8 cellular contexts compared by ENCODE assay signal in genomic region chr19:19224852-19225494, GRCh38. TPM values are rescaled to one million over a fixed set of nuclear protein-coding genes. Genes with fewer than 3 reads are reported as not detected.
DNase-seq lines count a peak whose midpoint lies in the region; ATAC-seq and TF ChIP-seq lines count a peak whose summit lies in the region.

No MANE protein-coding gene starts in this region.

- no peaks in the 10 kb centered on the region for H3K36me3 Mint-ChIP-seq in CD4-positive, CD25-positive, alpha-beta regulatory T cell
- no peaks in the 10 kb centered on the region for H3K36me3 Mint-ChIP-seq in type B pancreatic cell

- H3F3A ChIP-seq in PC-3 (ENCODE audit: low read length, unreplicated experiment), result no peaks in the 10 kb centered on the region

- H4K20me1 ChIP-seq in PC-3 (ENCODE audit: low read length), result no peaks in the 10 kb centered on the region

- no peak overlapping the region for H3K4me3 ChIP-seq in CD4-positive, CD25-positive, alpha-beta regulatory T cell (ENCODE audit: low read depth, low read length)
- peak overlapping the region; percentile 52; the same call in 1 of the 2 replicates for H3K4me3 ChIP-seq in PC-3 (ENCODE audit: low read length)
- peak overlapping the region; percentile 24 for H3K4me3 ChIP-seq in parathyroid adenoma (ENCODE audit: low read depth, low read length)

- H3K27me3 ChIP-seq in CD4-positive, CD25-positive, alpha-beta regulatory T cell (ENCODE audit: control insufficient read depth, insufficient read depth, low read length), result peaks cover 3% of the 10 kb centered on the region
- H3K27me3 ChIP-seq in PC-3 (ENCODE audit: low read length), result 0 out of 2 replicates have a peak, but pooled peaks cover 4% of the 10 kb centered on the region
- H3K27me3 ChIP-seq in foreskin keratinocyte, result peaks cover 22% of the 10 kb centered on the region
- no peaks in the 10 kb centered on the region for H3K27me3 ChIP-seq in parathyroid adenoma (ENCODE audit: control insufficient read depth, insufficient read depth, low read length)

- H3K79me2 ChIP-seq in PC-3 (ENCODE audit: low read length), result no peaks in the 10 kb centered on the region
- H3K79me2 ChIP-seq in parathyroid adenoma, result no peaks in the 10 kb centered on the region

- peaks cover 0 to 2% (median 0%) of the 10 kb centered on the region in 7 donors for H3K9me3 Mint-ChIP-seq in CD4-positive, CD25-positive, alpha-beta regulatory T cell
- H3K9me3 Mint-ChIP-seq in type B pancreatic cell, result no peaks in the 10 kb centered on the region

- POLR2A ChIA-PET in PC-3 (lab: Charles Lee; ENCODE audit: unreplicated experiment), result no interaction called here

- TF ChIP-seq CTCF in PC-3 (conservative IDR thresholded peaks at IDR 0.05; ENCODE audit: low read depth, low read length) (peak; percentile 70), foreskin keratinocyte (conservative IDR thresholded peaks at IDR 0.05) (peak; percentile 83), parathyroid adenoma (IDR thresholded peaks at IDR 0.05) (peak; percentile 72), type B pancreatic cell (conservative IDR thresholded peaks at IDR 0.05) (peak; percentile 74)

- peak; percentile 85 to 88 for ATAC-seq in CD4-positive, CD25-positive, alpha-beta regulatory T cell (ENCODE audit: low read depth in 2 of 2)
- ATAC-seq in HG03045 (IDR thresholded peaks at IDR 0.05; ENCODE audit: unreplicated experiment) (peak; percentile 55), PC-3 (peak; percentile 87), foreskin keratinocyte (peak; percentile 72), HG02610 (IDR thresholded peaks at IDR 0.05; ENCODE audit: unreplicated experiment) (no peak)

- intact Hi-C loops in PC-3 (cut with micrococcal nuclease), result no loop called here

- CTCF ChIA-PET in PC-3 (lab: Charles Lee), result no interaction called here

- BruUV-seq in PC-3 (replicated peaks; lab: Mats Ljungman, UMichigan), result no TSS peak

- peaks cover 13% of the 10 kb centered on the region for H3K4me1 ChIP-seq in CD4-positive, CD25-positive, alpha-beta regulatory T cell (ENCODE audit: control insufficient read depth, insufficient read depth, low read length, poor library complexity, severe bottlenecking)
- H3K4me1 ChIP-seq in PC-3 (ENCODE audit: insufficient read depth, low read length) (no peaks in the 10 kb centered on the region; the same call in 1 of the 2 replicates), foreskin keratinocyte (no peaks in the 10 kb centered on the region), parathyroid adenoma (peaks cover 6% of the 10 kb centered on the region)

- H2AFZ ChIP-seq in PC-3 (ENCODE audit: low read length), result peak overlapping the region; percentile 71
- H2AFZ ChIP-seq in parathyroid adenoma, result peak overlapping the region; percentile 85

- H3K27me3 Mint-ChIP-seq in CD4-positive, CD25-positive, alpha-beta regulatory T cell, result peaks cover 29% of the 10 kb centered on the region
- peaks cover 53% of the 10 kb centered on the region for H3K27me3 Mint-ChIP-seq in type B pancreatic cell

- H3K4me1 Mint-ChIP-seq in CD4-positive, CD25-positive, alpha-beta regulatory T cell, result peaks cover 0 to 4% (median 0%) of the 10 kb centered on the region in 4 donors
- H3K4me1 Mint-ChIP-seq in type B pancreatic cell (ENCODE audit: unreplicated experiment), result no peaks in the 10 kb centered on the region

- H3K27ac ChIP-seq in CD4-positive, CD25-positive, alpha-beta regulatory T cell (ENCODE audit: insufficient read depth, low read length, poor library complexity, severe bottlenecking), result no peak overlapping the region
- H3K27ac ChIP-seq in PC-3 (ENCODE audit: low read length) (no peak overlapping the region), foreskin keratinocyte (no peak overlapping the region), parathyroid adenoma (no peak overlapping the region)

- no peaks in the 10 kb centered on the region for H3K9me2 ChIP-seq in PC-3 (replicated peaks; ENCODE audit: low read length)

- peak overlapping the region; percentile 75 for H3K4me2 ChIP-seq in PC-3 (ENCODE audit: low read length)
- H3K4me2 ChIP-seq in parathyroid adenoma (ENCODE audit: low read length), result peak overlapping the region; percentile 69

- no peaks in the 10 kb centered on the region for H3K36me3 ChIP-seq in CD4-positive, CD25-positive, alpha-beta regulatory T cell (ENCODE audit: control insufficient read depth, insufficient read depth, low read length)
- H3K36me3 ChIP-seq in PC-3 (ENCODE audit: low read depth, low read length) (no peaks in the 10 kb centered on the region), parathyroid adenoma (ENCODE audit: control insufficient read depth, insufficient read depth, low read length) (no peaks in the 10 kb centered on the region)

- H3K27ac Mint-ChIP-seq in CD4-positive, CD25-positive, alpha-beta regulatory T cell, result peak overlapping the region in 1 of 3 donors; percentile 49
- H3K27ac Mint-ChIP-seq in type B pancreatic cell, result no peak overlapping the region

- peak; percentile 62 to 79 (median 75) for DNase-seq in CD4-positive, CD25-positive, alpha-beta regulatory T cell
- peak; percentile 67 for DNase-seq in PC-3
- DNase-seq in activated T-helper 1 cell treated with anti-CD3 and anti-CD28 coated beads, Interleukin-2, amount 50 U/mL, for 16 hours (ENCODE audit: low read depth in 1 of 2, low spot score in 1 of 2), result peak; percentile 55 to 58
- peak; percentile 25 to 46 for DNase-seq in foreskin keratinocyte
- DNase-seq in type B pancreatic cell (ENCODE audit: extremely low spot score, unreplicated experiment), result no peak

- H3K9ac ChIP-seq in PC-3 (ENCODE audit: low read length), result no peak overlapping the region
- H3K9ac ChIP-seq in parathyroid adenoma, result no peak overlapping the region

- peak overlapping the region in 3 of 4 donors; percentile 71 to 87 (median 83) for H3K4me3 Mint-ChIP-seq in CD4-positive, CD25-positive, alpha-beta regulatory T cell
- peak overlapping the region; percentile 69 for H3K4me3 Mint-ChIP-seq in type B pancreatic cell

- no peaks in the 10 kb centered on the region for H3K9me3 ChIP-seq in CD4-positive, CD25-positive, alpha-beta regulatory T cell (ENCODE audit: control insufficient read depth in 2 of 2, low read length in 2 of 2)
- H3K9me3 ChIP-seq in PC-3 (ENCODE audit: low read length) (no peaks in the 10 kb centered on the region), parathyroid adenoma (ENCODE audit: control insufficient read depth, low read length) (no peaks in the 10 kb centered on the region)

RNA-seq across cellular contexts. Expression of gene NCAN, which starts 13.2 kb away (rescaled TPM):
- total RNA-seq in CD4-positive, CD25-positive, alpha-beta regulatory T cell, result not detected
- polyA plus RNA-seq in CD4-positive, CD25-positive, alpha-beta regulatory T cell, result not detected
- total RNA-seq in PC-3 (2014; rRNA removed), result 0.15 TPM in 1 of 2 replicates, not detected in the other
- not detected in 2 replicates for total RNA-seq in foreskin keratinocyte
- not detected in 2 replicates for polyA plus RNA-seq in foreskin keratinocyte
- 0.07 and 0.80 TPM in 2 replicates for total RNA-seq in type B pancreatic cell (ENCODE audit: low replicate concordance)

RNA-seq across cellular contexts. Expression of gene NR2C2AP, which starts 21.8 kb away (rescaled TPM):
- total RNA-seq in CD4-positive, CD25-positive, alpha-beta regulatory T cell, result 17.6 TPM
- polyA plus RNA-seq in CD4-positive, CD25-positive, alpha-beta regulatory T cell, result 10 to 100 TPM; 20.6 to 31.2 (median 26.8) TPM
- total RNA-seq in PC-3 (2014; rRNA removed) (39.3 and 47.0 TPM in 2 replicates), foreskin keratinocyte (27.1 and 30.2 TPM in 2 replicates), type B pancreatic cell (ENCODE audit: low replicate concordance) (15.2 and 22.9 TPM in 2 replicates)
- polyA plus RNA-seq in foreskin keratinocyte, result 40.5 and 45.7 TPM in 2 replicates

RNA-seq across cellular contexts. Expression of gene RFXANK, which starts 32.9 kb away (rescaled TPM):
- 62.1 TPM for total RNA-seq in CD4-positive, CD25-positive, alpha-beta regulatory T cell
- 100 to 1,000 TPM in 1 of 4 donors, 10 to 100 TPM in 3; 59.1 to 103 (median 80.7) TPM for polyA plus RNA-seq in CD4-positive, CD25-positive, alpha-beta regulatory T cell
- 88.5 and 104 TPM in 2 replicates for total RNA-seq in PC-3 (2014; rRNA removed)
- total RNA-seq in foreskin keratinocyte, result 118 and 132 TPM in 2 replicates
- 154 TPM in 2 replicates for polyA plus RNA-seq in foreskin keratinocyte
- 79.7 and 103 TPM in 2 replicates for total RNA-seq in type B pancreatic cell (ENCODE audit: low replicate concordance)

RNA-seq across cellular contexts. Expression of gene BORCS8, which starts 33.0 kb away (rescaled TPM):
- total RNA-seq in CD4-positive, CD25-positive, alpha-beta regulatory T cell, result 27.4 TPM
- 10 to 100 TPM; 20.1 to 28.4 (median 21.8) TPM for polyA plus RNA-seq in CD4-positive, CD25-positive, alpha-beta regulatory T cell
- total RNA-seq in PC-3 (2014; rRNA removed), result 21.9 and 33.1 TPM in 2 replicates
- total RNA-seq in foreskin keratinocyte, result 21.7 and 21.8 TPM in 2 replicates
- 29.3 and 33.1 TPM in 2 replicates for polyA plus RNA-seq in foreskin keratinocyte
- total RNA-seq in type B pancreatic cell (ENCODE audit: low replicate concordance), result 28.8 and 29.1 TPM in 2 replicates

RNA-seq across cellular contexts. Expression of gene TM6SF2, which starts 48.1 kb away (rescaled TPM):
- not detected for total RNA-seq in CD4-positive, CD25-positive, alpha-beta regulatory T cell
- polyA plus RNA-seq in CD4-positive, CD25-positive, alpha-beta regulatory T cell, result not detected
- total RNA-seq in PC-3 (2014; rRNA removed) (not detected in 2 replicates), foreskin keratinocyte (not detected in 2 replicates), type B pancreatic cell (ENCODE audit: low replicate concordance) (5.4 and 6.4 TPM in 2 replicates)
- polyA plus RNA-seq in foreskin keratinocyte, result 0.07 TPM in 1 of 2 replicates, not detected in the other
